In the genomic region with DNA sequence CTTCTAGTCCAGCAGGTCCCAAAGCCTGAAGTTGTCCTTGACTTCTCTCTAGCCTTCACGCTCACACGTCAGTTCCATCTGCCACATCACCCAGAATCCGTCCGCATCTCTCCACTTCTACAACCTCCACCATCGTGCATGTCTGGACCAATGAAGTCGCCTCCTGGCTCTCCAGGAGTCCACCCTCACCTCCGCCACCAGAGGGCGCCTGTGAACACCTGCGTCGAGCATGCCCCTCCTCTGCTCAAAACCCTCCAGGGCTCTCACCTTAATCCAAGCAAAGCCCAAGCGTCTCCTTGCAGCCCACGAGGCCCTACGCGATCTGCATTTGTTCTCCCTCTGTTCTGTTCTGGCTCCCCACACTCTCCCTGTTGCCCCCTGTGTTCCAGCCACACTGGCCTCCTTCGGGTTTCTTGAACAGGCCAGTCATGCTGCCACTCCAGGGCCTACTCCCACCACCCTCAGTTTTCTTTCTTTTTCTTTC, we compare ENCODE assay signal across 1 cellular context.
TF ChIP-seq lines count a peak whose summit lies in the region.

No MANE protein-coding gene starts in this region.

TF ChIP-seq in endothelial cell of umbilical vein, 7 proteins besides CTCF, POLR2A, EP300 and RAD21:
- TF ChIP-seq JUN (IDR thresholded peaks at IDR 0.05; ENCODE audit: borderline replicate concordance, insufficient read depth, insufficient read length, low read depth) (no peak), EZH2 (IDR thresholded peaks at IDR 0.05; ENCODE audit: borderline replicate concordance, low read depth, low read length, severe bottlenecking) (no peak), GATA2 (IDR thresholded peaks at IDR 0.05; ENCODE audit: insufficient read depth, insufficient read length, low read depth, low read length) (no peak), POLR2AphosphoS5 (IDR thresholded peaks at IDR 0.05; ENCODE audit: insufficient read depth, low read depth, low read length) (no peak)
- TF ChIP-seq, protein P1, sequence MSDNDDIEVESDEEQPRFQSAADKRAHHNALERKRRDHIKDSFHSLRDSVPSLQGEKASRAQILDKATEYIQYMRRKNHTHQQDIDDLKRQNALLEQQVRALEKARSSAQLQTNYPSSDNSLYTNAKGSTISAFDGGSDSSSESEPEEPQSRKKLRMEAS (IDR thresholded peaks at IDR 0.05; ENCODE audit: insufficient read depth, insufficient read length), result no peak
